16 cellular contexts compared by ENCODE assay signal in genomic region chr19:4360081-4360569, GRCh38. TPM values are rescaled to one million over a fixed set of nuclear protein-coding genes. Genes with fewer than 3 reads are reported as not detected.
DNase-seq lines count a peak whose midpoint lies in the region; ATAC-seq and TF ChIP-seq lines count a peak whose summit lies in the region.
"Had no signal": no experiment of that assay in that cellular context is flagged by ENCODE, and none has a peak within 500 bp of the region (broad histone marks: within the 10 kb centered on the region; RNA-seq: fewer than 3 reads in every experiment).

No MANE protein-coding gene starts in this region.

- no peaks in the 10 kb centered on the region for H3K27me3 Mint-ChIP-seq in mesothelial cell of epicardium (ENCODE audit: low read depth)

- H3K9me3 Mint-ChIP-seq in mesothelial cell of epicardium = no peaks in the 10 kb centered on the region
- H3K9me3 Mint-ChIP-seq: activated T-helper 1 cell treated with anti-CD3 and anti-CD28 coated beads, Interleukin-12 subunit alpha, Interleukin-12 subunit beta, Interleukin-2, Interleukin-4 antibody, amounts not matched to agents 30 ng/mL and 10 ng/mL and 1 ng/mL, durations not matched to agents 14 hours and 24 hours and 36 hours; T-helper 1 cell treated with Interleukin-12 subunit alpha and Interleukin-12 subunit beta and Interleukin-4 antibody, amounts not matched to agents 30 μg/mL and 1 μg/mL, for 36 hours had no signal

- ATAC-seq in GM18868 (IDR thresholded peaks at IDR 0.05; ENCODE audit: unreplicated experiment) = no peak

- in situ Hi-C loops in KBM-7 (cut with MboI; ENCODE audit: low pct_unique_long_range_greater_than_20kb, low sequenced_read_pairs) = no loop called here

- H3K27me3 ChIP-seq in GM06990 (replicated peaks; ENCODE audit: control insufficient read depth, insufficient read depth, low read length) = no peaks in the 10 kb centered on the region
- no peaks in the 10 kb centered on the region for H3K27me3 ChIP-seq in WERI-Rb-1 (ENCODE audit: insufficient read depth, low read depth, severe bottlenecking)
- H3K27me3 ChIP-seq: ascending aorta, colonic mucosa, thyroid gland had no signal

- DNase-seq in GM06990 (ENCODE audit: extremely low read depth, insufficient read length) = peak; percentile 7
- DNase-seq in WERI-Rb-1 = no peak
- no peak for DNase-seq in mesothelial cell of epicardium (ENCODE audit: low spot score in 2 of 2, unreplicated experiment in 2 of 2)
- no peak for DNase-seq in activated CD4-positive, alpha-beta T cell treated with anti-CD3 and anti-CD28 coated beads, Interleukin-2, amount 50 U/mL, for 4 hours
- DNase-seq in KBM-7 = no peak
- DNase-seq: AML-193, colonic mucosa, hippocampal formation, left colon, NCI-H2081 treated with DMSO at 0.1 percent for 48 hours, retina, thyroid gland had no signal

- no peaks in the 10 kb centered on the region for H3K4me1 Mint-ChIP-seq in mesothelial cell of epicardium

- TF ChIP-seq CTCF in GM06990 (IDR thresholded peaks at IDR 0.05; ENCODE audit: insufficient read depth, low read length, poor library complexity, severe bottlenecking) (no peak), WERI-Rb-1 (IDR thresholded peaks at IDR 0.05; ENCODE audit: low read depth, low read length) (no peak), mesothelial cell of epicardium (IDR thresholded peaks at IDR 0.05; ENCODE audit: unreplicated experiment) (no peak)

- H3K36me3 Mint-ChIP-seq in mesothelial cell of epicardium = peaks cover 7% of the 10 kb centered on the region

- H3K4me3 Mint-ChIP-seq in mesothelial cell of epicardium = no peak overlapping the region
- H3K4me3 Mint-ChIP-seq: activated T-helper 1 cell treated with anti-CD3 and anti-CD28 coated beads, Interleukin-12 subunit alpha, Interleukin-12 subunit beta, Interleukin-2, Interleukin-4 antibody, amounts not matched to agents 30 ng/mL and 10 ng/mL and 1 ng/mL, durations not matched to agents 14 hours and 24 hours and 36 hours; T-helper 1 cell treated with Interleukin-12 subunit alpha and Interleukin-12 subunit beta and Interleukin-4 antibody, amounts not matched to agents 30 μg/mL and 1 μg/mL, for 36 hours had no signal

- no peak overlapping the region for H3K4me3 ChIP-seq in GM06990 (replicated peaks; ENCODE audit: low read depth, low read length)
- H3K4me3 ChIP-seq in WERI-Rb-1 (ENCODE audit: low read depth, low read length) = no peak overlapping the region
- H3K4me3 ChIP-seq: ascending aorta, colonic mucosa, thyroid gland had no signal

- H3K36me3 ChIP-seq in GM06990 (ENCODE audit: control insufficient read depth, insufficient read depth, low read length) = peaks cover 44% of the 10 kb centered on the region
- peaks cover 81% of the 10 kb centered on the region for H3K36me3 ChIP-seq in WERI-Rb-1

- H3K27ac ChIP-seq in WERI-Rb-1 = peak overlapping the region; percentile 61
- H3K27ac ChIP-seq: ascending aorta, colonic mucosa, thyroid gland had no signal

- no peaks in the 10 kb centered on the region for H3K9me3 ChIP-seq in WERI-Rb-1 (ENCODE audit: severe bottlenecking)
- H3K9me3 ChIP-seq: ascending aorta, colonic mucosa, thyroid gland had no signal

- H3K27ac Mint-ChIP-seq in mesothelial cell of epicardium = peak overlapping the region; percentile 66
- H3K27ac Mint-ChIP-seq: activated T-helper 1 cell treated with anti-CD3 and anti-CD28 coated beads, Interleukin-12 subunit alpha, Interleukin-12 subunit beta, Interleukin-2, Interleukin-4 antibody, amounts not matched to agents 30 ng/mL and 10 ng/mL and 1 ng/mL, durations not matched to agents 14 hours and 24 hours and 36 hours; T-helper 1 cell treated with Interleukin-12 subunit alpha and Interleukin-12 subunit beta and Interleukin-4 antibody, amounts not matched to agents 30 μg/mL and 1 μg/mL, for 36 hours had no signal

RNA-seq across cellular contexts. Expression of gene MPND, which starts 16.8 kb away (rescaled TPM):
- total RNA-seq in mesothelial cell of epicardium = 34.6 to 42.4 TPM (median 42.2 TPM) in 3 replicates

RNA-seq across cellular contexts. Expression of gene STAP2, which starts 21.5 kb away (rescaled TPM):
- total RNA-seq in mesothelial cell of epicardium = 74.0 to 79.4 TPM (median 75.3 TPM) in 3 replicates

RNA-seq across cellular contexts. Expression of gene SH3GL1, which starts 40.2 kb away (rescaled TPM):
- 89.9 to 91.7 TPM (median 90.1 TPM) in 3 replicates for total RNA-seq in mesothelial cell of epicardium

RNA-seq across cellular contexts. Expression of gene CHAF1A, which starts 42.3 kb away (rescaled TPM):
- 30.9 to 35.1 TPM (median 33.1 TPM) in 3 replicates for total RNA-seq in mesothelial cell of epicardium

RNA-seq across cellular contexts. Expression of gene FSD1, which starts 55.7 kb away (rescaled TPM):
- total RNA-seq in mesothelial cell of epicardium = 16.4 to 17.7 TPM (median 17.1 TPM) in 3 replicates
- total RNA-seq: ascending aorta, thyroid gland had no signal
